In the genomic region with DNA sequence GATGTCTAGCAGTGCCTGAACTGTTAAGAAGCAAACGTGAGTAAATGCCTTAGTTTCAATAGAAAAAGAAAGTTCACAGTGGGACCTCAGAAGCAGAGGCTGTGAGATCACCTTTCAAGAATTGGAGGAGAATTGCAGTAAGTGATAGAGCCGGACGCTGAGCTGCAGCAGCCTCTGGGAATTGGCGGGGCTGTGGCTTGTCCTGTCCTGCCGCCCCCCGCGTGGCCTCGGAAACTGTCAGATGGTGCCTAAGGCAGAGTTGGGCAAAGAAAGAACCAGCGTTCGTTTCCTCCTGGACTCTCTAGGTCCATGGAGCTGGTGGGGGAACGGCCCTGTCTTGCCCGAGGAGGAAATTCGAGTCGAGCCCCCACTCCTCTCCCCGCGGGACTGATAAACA, we compare ENCODE assay signal across 8 cellular contexts. TPM values are rescaled to one million over a fixed set of nuclear protein-coding genes. Genes with fewer than 3 reads are reported as not detected.
A peak's percentile ranks its signal among the peaks of the same experiment; 100 is the strongest.
DNase-seq lines count a peak whose midpoint lies in the region; ATAC-seq and TF ChIP-seq lines count a peak whose summit lies in the region.

No MANE protein-coding gene starts in this region.

- in situ Hi-C loops in astrocyte of the spinal cord (cut with HindIII; ENCODE audit: low sequenced_read_pairs), result no loop called here

- no peak for TF ChIP-seq EP300 in tibial nerve (IDR thresholded peaks at IDR 0.05)

- DNase-seq in BJ (ENCODE audit: low read depth) (no peak), astrocyte of the spinal cord (ENCODE audit: low read depth, low spot score) (peak; percentile 66), left kidney (ENCODE audit: low read depth, low spot score) (peak; percentile 64), tibial nerve (ENCODE audit: low spot score in 2 of 2) (no peak), NCI-H82 (lab: John Stamatoyannopoulos, UW) (no peak), medulla oblongata (ENCODE audit: extremely low spot score) (no peak)

- H3K27ac ChIP-seq in tibial nerve, result peak overlapping the region; percentile 10 to 85 (median 66)

- ATAC-seq in HG03354 (IDR thresholded peaks at IDR 0.05; ENCODE audit: poor library complexity, severe bottlenecking, unreplicated experiment) (peak; percentile 17), HG03521 (IDR thresholded peaks at IDR 0.05; ENCODE audit: unreplicated experiment) (no peak)

- 0 to 3% methylated on average over 13 to 16 of the region's 16 CpGs for WGBS in tibial nerve, 2 donors

- CTCF ChIA-PET in BJ (lab: Yijun Ruan, JAX), result no interaction called here

- H3K4me1 ChIP-seq in tibial nerve, result peaks cover 0 to 38% (median 14%) of the 10 kb centered on the region in 4 donors

- H3K4me3 ChIP-seq in BJ (ENCODE audit: low read depth, low read length) (peak overlapping the region; percentile 52), astrocyte of the spinal cord (ENCODE audit: low read depth, low read length) (peak overlapping the region; percentile 54), tibial nerve (peak overlapping the region; percentile 28 to 65 (median 48))

- POLR2A ChIA-PET in BJ (lab: Charles Lee), result no interaction called here

- H3K36me3 ChIP-seq in BJ (ENCODE audit: control insufficient read depth, insufficient read depth, low read length) (no peaks in the 10 kb centered on the region), tibial nerve (no peaks in the 10 kb centered on the region)

- TF ChIP-seq POLR2A in tibial nerve (IDR thresholded peaks at IDR 0.05), result no peak

- H3K9me3 ChIP-seq in tibial nerve, result no peaks in the 10 kb centered on the region

- TF ChIP-seq CTCF in BJ (IDR thresholded peaks at IDR 0.05; ENCODE audit: insufficient read depth, low read depth, low read length) (no peak), astrocyte of the spinal cord (IDR thresholded peaks at IDR 0.05; ENCODE audit: low read depth, low read length) (no peak), tibial nerve (IDR thresholded peaks at IDR 0.05) (no peak)

- H3K27me3 ChIP-seq in BJ (ENCODE audit: control insufficient read depth, insufficient read depth, low read length) (peaks cover 5% of the 10 kb centered on the region), tibial nerve (peaks cover 0 to 27% of the 10 kb centered on the region in 2 donors)

RNA-seq across cellular contexts. Expression of a gene that starts 0.6 kb away (rescaled TPM):
- polyA plus RNA-seq in BJ (2011; rRNA removed), result 7.0 and 7.6 TPM in 2 replicates
- 3.5 and 4.2 TPM in 2 replicates for polyA minus RNA-seq in BJ (2011; rRNA and poly(A)+ RNA removed)
- 10 to 100 TPM; 29.1 to 70.8 (median 36.3) TPM for total RNA-seq in tibial nerve

Comparison
In these comparisons a context has a peak if more than half of its experiments do, and no peak if none do; other contexts are left out.
1. DNase-seq: peak in astrocyte of the spinal cord (single experiment) and left kidney (single experiment); none in BJ (single experiment), tibial nerve (0 of 2), NCI-H82 (single experiment) and medulla oblongata (single experiment).
2. Peak in every context shown above with its lines, with median percentiles within 50 percentile points of each other: H3K4me3 ChIP-seq.